In the genomic region with DNA sequence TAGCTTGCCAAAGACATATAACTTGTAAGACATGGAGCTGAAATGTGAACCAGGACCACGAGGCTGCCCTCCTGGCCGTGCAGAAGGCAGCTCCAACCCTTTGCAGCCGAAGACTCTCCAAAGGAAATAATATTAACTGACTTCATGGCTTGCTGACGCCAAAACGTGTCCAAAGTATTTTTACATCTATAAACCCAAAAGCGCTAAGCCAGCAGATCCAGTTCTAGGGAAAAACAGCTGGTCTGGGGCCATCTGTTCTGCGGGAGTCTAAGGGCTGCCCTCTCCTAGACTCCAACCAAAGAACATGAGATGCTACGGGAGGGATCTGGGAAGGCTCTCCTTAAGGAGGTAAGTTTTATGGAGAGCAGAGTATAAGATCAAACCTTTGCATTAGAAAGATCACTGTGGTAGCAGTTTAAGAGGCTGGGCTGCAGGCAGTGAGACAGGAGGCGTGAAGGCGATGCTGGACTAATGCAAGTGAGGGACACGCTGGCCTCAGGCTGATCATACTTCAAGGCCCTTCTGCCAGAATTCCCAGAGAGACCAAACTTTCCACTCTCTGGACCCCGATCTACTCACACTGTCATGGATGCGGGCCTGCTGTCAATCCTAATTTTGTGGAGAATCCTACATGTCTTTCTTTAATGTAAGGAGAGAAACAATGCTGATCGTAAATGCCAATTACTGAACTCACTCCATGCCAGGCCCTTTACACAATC, we compare ENCODE assay signal across 7 cellular contexts. TPM values are rescaled to one million over a fixed set of nuclear protein-coding genes. Genes with fewer than 3 reads are reported as not detected.
DNase-seq lines count a peak whose midpoint lies in the region; ATAC-seq and TF ChIP-seq lines count a peak whose summit lies in the region.

No MANE protein-coding gene starts in this region.

- no peaks in the 10 kb centered on the region for H3K27me3 Mint-ChIP-seq in activated CD8-positive, alpha-beta T cell treated with anti-CD3 and anti-CD28 coated beads for 36 hours
- no peaks in the 10 kb centered on the region for H3K27me3 Mint-ChIP-seq in stimulated activated memory B cell treated with anti-CD40 and anti-IgM and Interleukin-4, amounts not matched to agents 10 μg/mL and 1 μg/mL and 100 μg/mL, for 72 hours

- POLR2A ChIA-PET in activated CD8-positive, alpha-beta T cell treated with anti-CD3 and anti-CD28 coated beads for 36 hours (lab: Charles Lee) = interaction anchor here (0.6 to 4.0 kb wide), 10 partner anchors 9 to 58 kb away, joined by 3 to 38 read pairs (median 4); partner anchors contain the start of gene RNU5D-1

- peaks cover 13% of the 10 kb centered on the region for H3K4me1 ChIP-seq in iPS-15b (ENCODE audit: control insufficient read depth, insufficient read depth, low read length)

- H3K27ac Mint-ChIP-seq in activated CD8-positive, alpha-beta T cell treated with anti-CD3 and anti-CD28 coated beads for 36 hours = peak overlapping the region; percentile 63
- H3K27ac Mint-ChIP-seq in stimulated activated memory B cell treated with anti-CD40 and anti-IgM and Interleukin-4, amounts not matched to agents 10 μg/mL and 1 μg/mL and 100 μg/mL, for 72 hours = peak overlapping the region; percentile 84

- no peaks in the 10 kb centered on the region for H3K9me3 ChIP-seq in iPS-15b (ENCODE audit: control insufficient read depth, insufficient read depth, low read length)

- no peak overlapping the region for H3K9ac ChIP-seq in iPS-15b (ENCODE audit: low read depth, low read length)

- no peak for ATAC-seq in activated CD8-positive, alpha-beta T cell treated with anti-CD3 and anti-CD28 coated beads for 36 hours
- no peak for ATAC-seq in stimulated activated memory B cell treated with anti-CD40 and anti-IgM and Interleukin-4, amounts not matched to agents 10 μg/mL and 1 μg/mL and 100 μg/mL, for 72 hours
- ATAC-seq in GM21717 (IDR thresholded peaks at IDR 0.05; ENCODE audit: unreplicated experiment) = no peak

- TF ChIP-seq CTCF in HFF-Myc (IDR thresholded peaks at IDR 0.05; ENCODE audit: low read depth, low read length, missing control alignments) = no peak
- no peak for TF ChIP-seq CTCF in activated CD8-positive, alpha-beta T cell treated with anti-CD3 and anti-CD28 coated beads for 36 hours (IDR thresholded peaks at IDR 0.05)

- no peaks in the 10 kb centered on the region for H3K9me3 Mint-ChIP-seq in activated CD8-positive, alpha-beta T cell treated with anti-CD3 and anti-CD28 coated beads for 36 hours
- no peaks in the 10 kb centered on the region for H3K9me3 Mint-ChIP-seq in stimulated activated memory B cell treated with anti-CD40 and anti-IgM and Interleukin-4, amounts not matched to agents 10 μg/mL and 1 μg/mL and 100 μg/mL, for 72 hours

- H3K27me3 ChIP-seq in iPS-15b (ENCODE audit: control insufficient read depth, insufficient read depth, low read length) = peaks cover 4% of the 10 kb centered on the region

- DNase-seq in HFF-Myc (ENCODE audit: extremely low read depth, low read depth) (no peak), kidney tubule cell (ENCODE audit: low spot score) (no peak), cerebellar nuclear complex (lab: John Stamatoyannopoulos, UW) (no peak)
- DNase-seq in activated CD8-positive, alpha-beta T cell treated with anti-CD3 and anti-CD28 coated beads for 36 hours = no peak

- H3K36me3 ChIP-seq in iPS-15b (ENCODE audit: control insufficient read depth, insufficient read depth, low read length) = no peaks in the 10 kb centered on the region

- H3K4me3 Mint-ChIP-seq in activated CD8-positive, alpha-beta T cell treated with anti-CD3 and anti-CD28 coated beads for 36 hours = peak overlapping the region; percentile 81
- peak overlapping the region; percentile 94 for H3K4me3 Mint-ChIP-seq in stimulated activated memory B cell treated with anti-CD40 and anti-IgM and Interleukin-4, amounts not matched to agents 10 μg/mL and 1 μg/mL and 100 μg/mL, for 72 hours

- no peaks in the 10 kb centered on the region for H3K36me3 Mint-ChIP-seq in activated CD8-positive, alpha-beta T cell treated with anti-CD3 and anti-CD28 coated beads for 36 hours (ENCODE audit: low read depth)
- H3K36me3 Mint-ChIP-seq in stimulated activated memory B cell treated with anti-CD40 and anti-IgM and Interleukin-4, amounts not matched to agents 10 μg/mL and 1 μg/mL and 100 μg/mL, for 72 hours = no peaks in the 10 kb centered on the region

- H3K4me3 ChIP-seq in HFF-Myc (replicated peaks; ENCODE audit: low read depth, low read length) (peak overlapping the region; percentile 53), iPS-15b (ENCODE audit: low read depth, low read length) (peak overlapping the region; percentile 77)

- CTCF ChIA-PET in activated CD8-positive, alpha-beta T cell treated with anti-CD3 and anti-CD28 coated beads for 36 hours (lab: Charles Lee) = interaction anchor here (1.0 to 9.5 kb wide), 3 partner anchors 21 to 456 kb away, joined by 3 to 62 read pairs (median 5); no protein-coding TSS in a partner anchor

- peaks cover 20% of the 10 kb centered on the region for H3K4me1 Mint-ChIP-seq in activated CD8-positive, alpha-beta T cell treated with anti-CD3 and anti-CD28 coated beads for 36 hours (ENCODE audit: low read depth)
- H3K4me1 Mint-ChIP-seq in stimulated activated memory B cell treated with anti-CD40 and anti-IgM and Interleukin-4, amounts not matched to agents 10 μg/mL and 1 μg/mL and 100 μg/mL, for 72 hours = peaks cover 24% of the 10 kb centered on the region

- intact Hi-C loops in activated CD8-positive, alpha-beta T cell treated with anti-CD3 and anti-CD28 coated beads for 36 hours (cut with micrococcal nuclease) = no loop called here

RNA-seq across cellular contexts. Expression of gene TMEM53, which starts 1.2 kb away (rescaled TPM):
- 1 to 10 TPM; 2.3 to 3.5 TPM for total RNA-seq in activated CD8-positive, alpha-beta T cell treated with anti-CD3 and anti-CD28 coated beads for 36 hours

RNA-seq across cellular contexts. Expression of gene ARMH1, which starts 1.4 kb away (rescaled TPM):
- total RNA-seq in activated CD8-positive, alpha-beta T cell treated with anti-CD3 and anti-CD28 coated beads for 36 hours = 100 to 1,000 TPM; 162 to 165 TPM

RNA-seq across cellular contexts. Expression of gene RNU5D-1, which starts 57.9 kb away (rescaled TPM):
- total RNA-seq in activated CD8-positive, alpha-beta T cell treated with anti-CD3 and anti-CD28 coated beads for 36 hours = not detected
